In the genomic region with DNA sequence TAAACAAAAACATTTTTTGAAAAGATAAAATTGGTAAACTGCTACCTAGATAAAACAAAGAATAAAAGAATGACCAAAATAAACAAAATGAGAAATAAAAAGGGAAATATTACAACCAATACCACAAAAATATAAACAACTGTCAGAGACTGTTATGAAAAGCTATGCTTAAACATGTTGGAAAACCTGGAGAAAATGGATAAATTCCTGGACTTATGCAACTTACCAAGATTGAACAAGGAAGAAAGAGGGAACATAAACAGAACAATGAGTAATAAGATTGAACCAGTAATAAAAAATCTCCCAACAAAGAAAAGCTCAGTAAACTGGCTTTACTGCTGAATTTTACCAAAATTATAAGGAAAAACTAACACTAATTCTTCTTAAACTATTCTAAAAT, we compare ENCODE assay signal across 21 cellular contexts.
"Had no signal": no experiment of that assay in that cellular context is flagged by ENCODE, and none has a peak within 500 bp of the region (broad histone marks: within the 10 kb centered on the region; RNA-seq: fewer than 3 reads in every experiment).

No MANE protein-coding gene starts in this region.

- H3K9ac ChIP-seq: parathyroid adenoma had no signal

- H2AFZ ChIP-seq: parathyroid adenoma had no signal

- H3K4me3 ChIP-seq: right lobe of liver, smooth muscle cell, suprapubic skin had no signal

- H3K36me3 ChIP-seq: right lobe of liver, suprapubic skin had no signal

- H3K27me3 ChIP-seq: right lobe of liver, suprapubic skin had no signal

- DNase-seq: activated B cell treated with CpG ODN at 0.5 μM for 24 hours; activated CD4-positive, alpha-beta memory T cell treated with anti-CD3 and anti-CD28 coated beads for 36 hours; activated CD4-positive, alpha-beta T cell treated with anti-CD3 and anti-CD28 coated beads for 4 hours; activated CD8-positive, alpha-beta memory T cell treated with anti-CD3 and anti-CD28 coated beads, Interleukin-2, amount 10 ng/mL, durations not matched to agents 7 days and 5 days; activated naive CD4-positive, alpha-beta T cell treated with Interleukin-2 at 50 U/mL for 16 hours; activated naive CD8-positive, alpha-beta T cell treated with anti-CD3 and anti-CD28 coated beads, Interleukin-2, amount 10 ng/mL, durations not matched to agents 7 days and 5 days; effector memory CD8-positive, alpha-beta T cell; midbrain; right lobe of liver; stimulated activated CD4-positive, alpha-beta T cell treated with anti-CD3 and anti-CD28 coated beads, Interleukin-4, amount 100 ng/mL, for 1 hour; stimulated activated naive CD8-positive, alpha-beta T cell treated with anti-CD3 and anti-CD28 coated beads, Interleukin-15, amount 100 ng/mL, for 72 hours; T-helper 1 cell; T-helper 9 cell; trophoblast cell had no signal

- H3K9me3 ChIP-seq: right lobe of liver had no signal

- FAIRE-seq: keratinocyte had no signal

- H3K4me2 ChIP-seq: smooth muscle cell had no signal

- H3K4me1 ChIP-seq: parathyroid adenoma, right lobe of liver, suprapubic skin had no signal

- H3K27ac ChIP-seq: epithelial cell of prostate, parathyroid adenoma, right lobe of liver, suprapubic skin had no signal

- ATAC-seq: activated CD8-positive, alpha-beta memory T cell treated with anti-CD3 and anti-CD28 coated beads, Interleukin-2, amount 10 ng/mL, durations not matched to agents 7 days and 5 days; effector memory CD8-positive, alpha-beta T cell; left lobe of liver; right lobe of liver; SK-N-SH treated with all-trans-retinoic acid at 6 μM for 48 hours; stimulated activated naive CD8-positive, alpha-beta T cell treated with anti-CD3 and anti-CD28 coated beads, Interleukin-15, amount 100 ng/mL, for 72 hours had no signal
